16 cellular contexts compared by ENCODE assay signal in the genomic region with DNA sequence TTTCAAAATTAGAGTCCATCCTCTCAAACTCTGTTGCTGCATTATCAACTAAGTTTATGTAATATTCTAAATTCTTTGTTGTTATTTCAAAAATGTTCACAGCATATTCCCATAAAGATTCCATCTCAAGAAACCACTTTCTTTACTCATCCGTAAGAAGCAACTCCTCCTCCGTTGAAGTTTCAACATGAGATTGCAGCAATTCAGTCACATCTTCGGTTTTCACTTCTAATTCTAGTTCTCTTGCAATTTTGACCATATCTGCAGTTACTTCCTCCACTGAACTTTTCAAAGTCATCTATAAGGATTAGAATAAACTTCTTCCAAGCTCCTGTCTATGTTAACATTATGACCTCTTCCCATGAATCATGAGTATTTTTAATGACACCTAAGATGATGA.
"Had no signal": no experiment of that assay in that cellular context is flagged by ENCODE, and none has a peak within 500 bp of the region (broad histone marks: within the 10 kb centered on the region; RNA-seq: fewer than 3 reads in every experiment).

No MANE protein-coding gene starts in this region.

- H3K27ac ChIP-seq: heart left ventricle, right atrium auricular region, sigmoid colon, skin epidermis, stomach, thoracic aorta had no signal

- H3K4me3 ChIP-seq: heart left ventricle, right atrium auricular region, sigmoid colon, skin epidermis, stomach, thoracic aorta had no signal

- H3K4me1 ChIP-seq: heart left ventricle, right atrium auricular region, sigmoid colon, stomach had no signal

- H3K36me3 ChIP-seq: heart left ventricle, right atrium auricular region, sigmoid colon, stomach, thoracic aorta had no signal

- H3K9me3 ChIP-seq: heart left ventricle, right atrium auricular region, sigmoid colon, stomach, thoracic aorta had no signal

- ATAC-seq: esophagus mucosa; heart left ventricle; naive thymus-derived CD4-positive, alpha-beta T cell had no signal

- DNase-seq: cortex of kidney; effector memory CD4-positive, alpha-beta T cell; heart left ventricle; hippocampal formation; mammary epithelial cell; naive thymus-derived CD4-positive, alpha-beta T cell; nephron progenitor cell; posterior cingulate gyrus; sigmoid colon; stimulated activated naive CD4-positive, alpha-beta T cell; stomach; substantia nigra had no signal

- H3K27me3 ChIP-seq: heart left ventricle, right atrium auricular region, sigmoid colon, stomach had no signal
